Comparison of ENCODE assay signal across 8 cellular contexts in genomic region chr22:23282089-23282501, GRCh38.
DNase-seq lines count a peak whose midpoint lies in the region; ATAC-seq, FAIRE-seq and TF ChIP-seq lines count a peak whose summit lies in the region.

No MANE protein-coding gene starts in this region.

- peaks cover 8% of the 10 kb centered on the region for H3K27me3 Mint-ChIP-seq in endothelial cell (ENCODE audit: unreplicated experiment)

- ATAC-seq in sciatic nerve = peak; percentile 50
- ATAC-seq in GM21367 (IDR thresholded peaks at IDR 0.05; ENCODE audit: unreplicated experiment) = no peak

- no peak for TF ChIP-seq CTCF in endothelial cell (IDR thresholded peaks at IDR 0.05; ENCODE audit: unreplicated experiment)

- no peak for FAIRE-seq in GM12892 (lab: Jason Lieb, UNC)

- H3K36me3 Mint-ChIP-seq in endothelial cell (ENCODE audit: low read depth, unreplicated experiment) = peaks cover 11% of the 10 kb centered on the region

- peak; percentile 74 for DNase-seq in G401 (ENCODE audit: low spot score)
- DNase-seq in RKO (ENCODE audit: low spot score) = peak; percentile 53
- DNase-seq in fibroblast of the conjunctiva (ENCODE audit: low read depth) = peak; percentile 13
- DNase-seq in sciatic nerve (ENCODE audit: low spot score) = peak; percentile 76
- DNase-seq in NCI-H774 (lab: John Stamatoyannopoulos, UW) = no peak
- no peak for DNase-seq in GM12892 (ENCODE audit: insufficient read length)
- DNase-seq in endothelial cell (ENCODE audit: low spot score) = no peak

- no peak for TF ChIP-seq POLR2A in GM12892 (IDR thresholded peaks at IDR 0.05; ENCODE audit: low read depth, low read length)

- H3K4me3 Mint-ChIP-seq in endothelial cell (ENCODE audit: unreplicated experiment) = no peak overlapping the region

- no peak overlapping the region for H3K27ac Mint-ChIP-seq in endothelial cell (ENCODE audit: unreplicated experiment)

- H3K9me3 Mint-ChIP-seq in endothelial cell (ENCODE audit: unreplicated experiment) = no peaks in the 10 kb centered on the region

- in situ Hi-C loops in G401 (cut with HindIII; ENCODE audit: low sequenced_read_pairs) = no loop called here

- intact Hi-C loops in sciatic nerve (cut with DNase I) = no loop called here

- no peaks in the 10 kb centered on the region for H3K4me1 Mint-ChIP-seq in endothelial cell (ENCODE audit: unreplicated experiment)

Comparison
In these comparisons a context has a peak if more than half of its experiments do, and no peak if none do; other contexts are left out.
1. DNase-seq: peak in G401 (single experiment), RKO (single experiment), fibroblast of the conjunctiva (single experiment) and sciatic nerve (single experiment); none in NCI-H774 (single experiment), GM12892 (single experiment) and endothelial cell (single experiment).